Comparison of ENCODE assay signal across 30 cellular contexts in the genomic region with DNA sequence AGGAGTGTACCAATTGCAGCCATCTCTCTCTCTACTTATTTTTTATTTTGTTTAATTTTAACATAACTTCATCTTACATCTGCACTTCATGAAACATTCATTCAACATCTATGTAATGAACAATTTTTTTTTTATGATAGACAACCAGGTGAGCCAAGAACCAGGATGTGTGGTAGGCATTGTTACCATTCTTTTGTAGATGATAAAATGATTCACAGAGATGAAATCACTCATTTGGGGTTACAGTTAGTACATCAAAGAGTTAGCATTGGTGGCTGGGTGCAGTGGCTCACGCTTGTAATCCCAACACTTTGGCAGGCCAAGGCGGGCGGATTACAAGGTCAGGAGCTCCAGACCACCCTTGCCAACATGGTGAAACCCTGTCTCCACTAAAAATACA.
"Had no signal": no experiment of that assay in that cellular context is flagged by ENCODE, and none has a peak within 500 bp of the region (broad histone marks: within the 10 kb centered on the region; RNA-seq: fewer than 3 reads in every experiment).

No MANE protein-coding gene starts in this region.

- H3K27ac ChIP-seq: colonic mucosa, gastroesophageal sphincter, left ventricle myocardium inferior, sigmoid colon, stomach, suprapubic skin, tibial artery, upper lobe of right lung, VCaP had no signal

- FAIRE-seq: endometrium, small intestine, TTC549 had no signal

- H3K4me3 ChIP-seq: colonic mucosa, gastroesophageal sphincter, left ventricle myocardium inferior, lung, mucosa of descending colon, sigmoid colon, stomach, suprapubic skin, tibial artery, upper lobe of right lung had no signal

- DNase-seq: activated CD4-positive, alpha-beta memory T cell treated with anti-CD3 and anti-CD28 coated beads for 36 hours; activated CD4-positive, alpha-beta T cell treated with anti-CD3 and anti-CD28 coated beads, Interleukin-2, amount 10 ng/mL, durations not matched to agents 24 days and 14 days; activated effector memory CD4-positive, alpha-beta T cell treated with Interleukin-2 at 50 U/mL for 16 hours; activated naive CD4-positive, alpha-beta T cell treated with Interleukin-2 at 50 U/mL for 16 hours; activated T-cell treated with anti-CD3 and anti-CD28 coated beads, Interleukin-2, amount 50 U/mL, for 48 hours; anterior cingulate cortex; colonic mucosa; effector CD8-positive, alpha-beta T cell; head of caudate nucleus; hypothalamus; immature natural killer cell; left ventricle myocardium inferior; mucosa of descending colon; retina; sigmoid colon; small intestine; stimulated activated CD4-positive, alpha-beta T cell treated with anti-CD3 and anti-CD28 coated beads, Interleukin-4, amount 100 ng/mL, for 4 hours; stimulated activated CD8-positive, alpha-beta memory T cell treated with anti-CD3 and anti-CD28 coated beads, Interleukin-4, amount 100 ng/mL, for 48 hours; stimulated activated naive B cell treated with anti-CD40 and anti-IgM and Interleukin-4, amounts not matched to agents 10 μg/mL and 1 μg/mL and 100 μg/mL, for 72 hours; stomach; T-helper 9 cell; tibial artery; upper lobe of right lung had no signal

- H3K36me3 ChIP-seq: colonic mucosa, sigmoid colon, stomach, suprapubic skin, upper lobe of right lung had no signal

- H3K4me1 ChIP-seq: colonic mucosa, gastroesophageal sphincter, left ventricle myocardium inferior, sigmoid colon, suprapubic skin, upper lobe of right lung had no signal

- ATAC-seq: gastroesophageal sphincter; mucosa of descending colon; natural killer cell treated with Interleukin-12 subunit alpha and Interleukin-12 subunit beta and Interleukin-15 and Interleukin-18, amount 100 ng/mL, for 72 hours; stimulated activated naive B cell treated with anti-CD40 and anti-IgM and Interleukin-4, amounts not matched to agents 10 μg/mL and 1 μg/mL and 100 μg/mL, for 72 hours; upper lobe of right lung had no signal

- H3K9me3 ChIP-seq: colonic mucosa, gastroesophageal sphincter, left ventricle myocardium inferior, mucosa of descending colon, sigmoid colon, stomach, suprapubic skin, tibial artery, upper lobe of right lung had no signal

- H3K27me3 ChIP-seq: colonic mucosa, gastroesophageal sphincter, sigmoid colon, stomach, suprapubic skin, tibial artery, upper lobe of right lung had no signal
